Comparison of ENCODE assay signal across 8 cellular contexts in genomic region chr11:16280256-16280682, GRCh38.
A peak's percentile ranks its signal among the peaks of the same experiment; 100 is the strongest.
DNase-seq lines count a peak whose midpoint lies in the region; ATAC-seq and TF ChIP-seq lines count a peak whose summit lies in the region.

No MANE protein-coding gene starts in this region.

- TF ChIP-seq EP300 in stomach (IDR thresholded peaks at IDR 0.05): no peak

- H3K9ac ChIP-seq in smooth muscle cell (ENCODE audit: low read depth): no peak overlapping the region

- intact Hi-C loops in stomach (cut with DNase I; ENCODE audit: low total_unique reads): no loop called here

- ATAC-seq in HG03095 (IDR thresholded peaks at IDR 0.05; ENCODE audit: unreplicated experiment): no peak

- no peak for TF ChIP-seq POLR2A in stomach (IDR thresholded peaks at IDR 0.05)

- H2AFZ ChIP-seq in smooth muscle cell (ENCODE audit: low read depth): no peak overlapping the region

- no peaks in the 10 kb centered on the region for H3K27me3 ChIP-seq in stomach
- H3K27me3 ChIP-seq in smooth muscle cell (ENCODE audit: low read depth): no peaks in the 10 kb centered on the region

- no peaks in the 10 kb centered on the region for H3K79me2 ChIP-seq in smooth muscle cell (ENCODE audit: low read depth)

- H3K27ac ChIP-seq in stomach: no peak overlapping the region
- H3K27ac ChIP-seq in smooth muscle cell (ENCODE audit: low read depth): no peak overlapping the region

- H3K36me3 ChIP-seq in stomach: no peaks in the 10 kb centered on the region
- H3K36me3 ChIP-seq in smooth muscle cell (ENCODE audit: low read depth): no peaks in the 10 kb centered on the region

- no peaks in the 10 kb centered on the region for H3K9me3 ChIP-seq in stomach
- no peaks in the 10 kb centered on the region for H3K9me3 ChIP-seq in smooth muscle cell (replicated peaks; ENCODE audit: low read depth)

- H3F3A ChIP-seq in smooth muscle cell (ENCODE audit: low read depth): no peaks in the 10 kb centered on the region

- H3K4me2 ChIP-seq in smooth muscle cell: no peak overlapping the region

- WGBS in stomach, 5 donors: 13 to 44% (median 21%) methylated on average over 5 of the region's 5 CpGs
- WGBS in smooth muscle cell (ENCODE audit: low lambda C conversion rate): 74% methylated on average over 5 of the region's 5 CpGs

- TF ChIP-seq CTCF in stomach (IDR thresholded peaks at IDR 0.05): no peak
- TF ChIP-seq CTCF in smooth muscle cell (IDR thresholded peaks at IDR 0.05; ENCODE audit: borderline replicate concordance, insufficient read depth, poor library complexity, severe bottlenecking): no peak

- peaks cover 0 to 4% (median 0%) of the 10 kb centered on the region in 4 donors for H3K4me1 ChIP-seq in stomach
- H3K4me1 ChIP-seq in smooth muscle cell (ENCODE audit: low read depth): no peaks in the 10 kb centered on the region

- DNase-seq in activated gamma-delta T cell treated with Interleukin-2 at 50 U/mL for 16 hours (peak; percentile 3), activated gamma-delta T cell (lab: John Stamatoyannopoulos, UW) (no peak), NCI-H2227 treated with DMSO at 0.1 percent for 48 hours (lab: John Stamatoyannopoulos, UW) (peak; percentile 93), dermis microvascular lymphatic vessel endothelial cell (ENCODE audit: low read depth in 2 of 2) (peak; percentile 17 to 45), stomach (peak; percentile 56), smooth muscle cell (lab: John Stamatoyannopoulos, UW; ENCODE audit: unreplicated experiment) (no peak), islet precursor cell (no peak)

- no peaks in the 10 kb centered on the region for H4K20me1 ChIP-seq in smooth muscle cell (ENCODE audit: low read depth)

- H3K4me3 ChIP-seq in stomach: no peak overlapping the region
- H3K4me3 ChIP-seq in smooth muscle cell: no peak overlapping the region

Comparison
In these comparisons a context has a peak if more than half of its experiments do, and no peak if none do; other contexts are left out.
1. DNase-seq: peak in activated gamma-delta T cell treated with Interleukin-2 at 50 U/mL for 16 hours (single experiment), NCI-H2227 treated with DMSO at 0.1 percent for 48 hours (single experiment), dermis microvascular lymphatic vessel endothelial cell (2 of 2) and stomach (single experiment); none in activated gamma-delta T cell (single experiment), smooth muscle cell (single experiment) and islet precursor cell (single experiment).